Comparison of ENCODE assay signal across 1 cellular context in genomic region chr1:26035203-26035958, GRCh38.
A peak's percentile ranks its signal among the peaks of the same experiment; 100 is the strongest.
TF ChIP-seq lines count a peak whose summit lies in the region.

No MANE protein-coding gene starts in this region.

TF ChIP-seq in GM12878, 131 proteins besides CTCF, POLR2A, EP300 and RAD21 (continued from another document):
- TF ChIP-seq NKRF (conservative IDR thresholded peaks at IDR 0.05): peak; percentile 40; the same call in 1 of the 2 replicates
- TF ChIP-seq SUPT20H (IDR thresholded peaks at IDR 0.05; ENCODE audit: borderline replicate concordance, control insufficient read depth, low read depth, low read length): no peak
- TF ChIP-seq CREB1 (IDR thresholded peaks at IDR 0.05; ENCODE audit: low read depth): peak; percentile 57; the same call in 1 of the 2 replicates
- TF ChIP-seq RUNX3 (IDR thresholded peaks at IDR 0.05; ENCODE audit: low read length): peak; percentile 2; the same call in 1 of the 2 replicates
- peak; percentile 66 for TF ChIP-seq MEF2B (IDR thresholded peaks at IDR 0.05; ENCODE audit: partially characterized antibody, poor library complexity, severe bottlenecking)
- TF ChIP-seq MAX (IDR thresholded peaks at IDR 0.05; ENCODE audit: low read depth, low read length): 0 out of 2 replicates have a peak, but pooled peaks have one; percentile 12
- TF ChIP-seq RFX5 (IDR thresholded peaks at IDR 0.05; ENCODE audit: low read depth, low read length): peak; percentile 65; the same call in 1 of the 2 replicates
- TF ChIP-seq FOXK2 (IDR thresholded peaks at IDR 0.05): no peak
- TF ChIP-seq GATAD2B (conservative IDR thresholded peaks at IDR 0.05; ENCODE audit: low read depth): peak; percentile 33; the same call in 1 of the 2 replicates
- no peak for TF ChIP-seq CHD4 (IDR thresholded peaks at IDR 0.05)
- TF ChIP-seq MTA2 (IDR thresholded peaks at IDR 0.05; ENCODE audit: low read depth): no peak
